8 cellular contexts compared by ENCODE assay signal in the genomic region with DNA sequence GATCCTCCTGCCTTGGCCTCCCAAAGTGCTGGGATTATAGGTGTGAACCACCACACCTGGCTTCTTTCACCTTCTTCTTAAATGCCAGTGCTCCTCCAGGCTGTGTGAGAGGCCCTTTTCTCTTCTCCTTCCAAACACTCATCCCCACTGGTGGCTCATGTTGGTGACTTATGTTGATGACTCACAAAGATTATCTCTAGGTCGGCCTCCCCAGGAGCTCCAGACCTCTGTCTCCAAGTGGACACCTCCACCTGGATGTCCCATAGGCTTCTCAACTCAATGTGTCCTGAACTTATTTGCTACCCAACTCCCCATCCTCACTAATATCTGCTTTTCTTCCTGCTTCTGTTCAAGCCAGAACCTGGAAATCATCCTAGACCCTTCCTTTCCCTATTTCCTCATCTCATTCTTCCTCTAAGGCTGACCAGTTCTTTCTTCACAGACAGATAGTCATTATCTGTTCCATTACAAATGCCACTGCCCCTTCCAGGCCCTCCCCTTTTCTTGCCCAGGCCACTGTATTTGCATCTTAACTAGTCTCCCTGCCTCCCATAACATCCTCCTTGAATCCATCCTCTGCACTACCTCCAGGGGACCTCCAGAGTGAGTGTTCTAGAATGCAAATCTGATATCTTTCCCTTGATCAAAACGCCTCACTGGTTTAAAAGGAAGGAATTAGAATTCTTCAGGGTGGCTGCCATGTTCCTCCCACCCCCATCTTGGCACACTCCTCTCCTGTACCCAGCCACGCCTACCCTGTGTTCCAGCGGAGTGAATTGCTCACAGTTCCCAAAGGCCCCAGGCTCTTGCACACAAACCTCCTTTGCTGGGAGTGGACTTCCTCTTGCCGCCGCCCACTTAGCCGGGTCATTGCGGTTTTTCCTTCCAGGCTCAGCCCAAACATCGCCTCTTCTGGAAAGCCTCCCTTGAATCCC. TPM values are rescaled to one million over a fixed set of nuclear protein-coding genes. Genes with fewer than 3 reads are reported as not detected.
DNase-seq lines count a peak whose midpoint lies in the region; ATAC-seq, FAIRE-seq and TF ChIP-seq lines count a peak whose summit lies in the region.

No MANE protein-coding gene starts in this region.

- peaks cover 14% of the 10 kb centered on the region for H3K4me1 ChIP-seq in upper lobe of right lung

- intact Hi-C loops in activated CD4-positive, alpha-beta T cell treated with anti-CD3 and anti-CD28 coated beads for 36 hours (cut with DNase I, micrococcal nuclease) = no loop called here
- intact Hi-C loops in upper lobe of right lung (cut with DNase I) = no loop called here

- peaks cover 10% of the 10 kb centered on the region for H3K9me3 Mint-ChIP-seq in activated CD4-positive, alpha-beta T cell treated with anti-CD3 and anti-CD28 coated beads for 36 hours (ENCODE audit: low read depth)

- TF ChIP-seq CTCF in bronchial epithelial cell (IDR thresholded peaks at IDR 0.05; ENCODE audit: insufficient read depth, low read length, severe bottlenecking) = no peak
- TF ChIP-seq CTCF in upper lobe of right lung (IDR thresholded peaks at IDR 0.05) = no peak

- H3K36me3 Mint-ChIP-seq in activated CD4-positive, alpha-beta T cell treated with anti-CD3 and anti-CD28 coated beads for 36 hours (ENCODE audit: low read depth) = no peaks in the 10 kb centered on the region

- no peak for ATAC-seq in activated CD4-positive, alpha-beta T cell treated with anti-CD3 and anti-CD28 coated beads for 36 hours
- ATAC-seq in upper lobe of right lung (peak; percentile 94), HG02588 (IDR thresholded peaks at IDR 0.05; ENCODE audit: unreplicated experiment) (no peak)

- H3K36me3 ChIP-seq in bronchial epithelial cell (ENCODE audit: control insufficient read depth, insufficient read depth, low read length) (no peaks in the 10 kb centered on the region), upper lobe of right lung (no peaks in the 10 kb centered on the region)

- FAIRE-seq in bronchial epithelial cell (lab: Jason Lieb, UNC) = no peak

- H3K27me3 ChIP-seq in bronchial epithelial cell (ENCODE audit: control insufficient read depth, insufficient read depth, low read length) = no peaks in the 10 kb centered on the region
- no peaks in the 10 kb centered on the region for H3K27me3 ChIP-seq in upper lobe of right lung

- POLR2A ChIA-PET in activated CD4-positive, alpha-beta T cell treated with anti-CD3 and anti-CD28 coated beads for 36 hours (lab: Charles Lee) = no interaction called here

- H3K4me3 Mint-ChIP-seq in activated CD4-positive, alpha-beta T cell treated with anti-CD3 and anti-CD28 coated beads for 36 hours = no peak overlapping the region

- peaks cover 27% of the 10 kb centered on the region for H3K4me1 Mint-ChIP-seq in activated CD4-positive, alpha-beta T cell treated with anti-CD3 and anti-CD28 coated beads for 36 hours

- no peak overlapping the region for H3K4me3 ChIP-seq in bronchial epithelial cell (ENCODE audit: low read depth, low read length)
- H3K4me3 ChIP-seq in upper lobe of right lung = peak overlapping the region; percentile 4

- CTCF ChIA-PET in activated CD4-positive, alpha-beta T cell treated with anti-CD3 and anti-CD28 coated beads for 36 hours (lab: Charles Lee) = interaction anchor here (0.6 to 2.8 kb wide), 4 partner anchors 8 to 54 kb away, joined by 3 to 11 read pairs (median 5); no protein-coding TSS in a partner anchor

- DNase-seq in activated CD4-positive, alpha-beta T cell treated with anti-CD3 and anti-CD28 coated beads for 36 hours = peak; percentile 32
- DNase-seq in activated CD4-positive, alpha-beta T cell treated with anti-CD3 and anti-CD28 coated beads, Interleukin-2, amount 50 U/mL, for 48 hours = no peak
- peak; percentile 83 for DNase-seq in bronchial epithelial cell (ENCODE audit: low read depth)
- DNase-seq in left kidney (ENCODE audit: low read depth, low spot score) = peak; percentile 45
- peak; percentile 89 for DNase-seq in upper lobe of right lung
- DNase-seq in HuH-7 (ENCODE audit: low spot score) = no peak
- DNase-seq in stimulated activated naive CD4-positive, alpha-beta T cell treated with Interleukin-2 at 50 U/mL for 16 hours (lab: John Stamatoyannopoulos, UW) = no peak

- peak overlapping the region; percentile 85 for H3K27ac ChIP-seq in upper lobe of right lung

- no peaks in the 10 kb centered on the region for H3K27me3 Mint-ChIP-seq in activated CD4-positive, alpha-beta T cell treated with anti-CD3 and anti-CD28 coated beads for 36 hours

- peak overlapping the region; percentile 7 for H3K27ac Mint-ChIP-seq in activated CD4-positive, alpha-beta T cell treated with anti-CD3 and anti-CD28 coated beads for 36 hours

- H3K9me3 ChIP-seq in upper lobe of right lung = peaks cover 3% of the 10 kb centered on the region

RNA-seq across cellular contexts. Expression of a gene that starts 34.8 kb away (rescaled TPM):
- under 1 TPM; 0.11 to 0.16 TPM for total RNA-seq in activated CD4-positive, alpha-beta T cell treated with anti-CD3 and anti-CD28 coated beads for 36 hours
- total RNA-seq in bronchial epithelial cell (under 0.01 TPM in 1 of 2 replicates, not detected in the other), upper lobe of right lung (not detected)

Comparison
In these comparisons a context has a peak if more than half of its experiments do, and no peak if none do; other contexts are left out.
1. DNase-seq: peak in activated CD4-positive, alpha-beta T cell treated with anti-CD3 and anti-CD28 coated beads for 36 hours (single experiment), bronchial epithelial cell (single experiment), left kidney (single experiment) and upper lobe of right lung (single experiment); none in activated CD4-positive, alpha-beta T cell treated with anti-CD3 and anti-CD28 coated beads, Interleukin-2, amount 50 U/mL, for 48 hours (0 of 2), HuH-7 (single experiment) and stimulated activated naive CD4-positive, alpha-beta T cell treated with Interleukin-2 at 50 U/mL for 16 hours (single experiment).